Comparison of ENCODE assay signal across 8 cellular contexts in the genomic region with DNA sequence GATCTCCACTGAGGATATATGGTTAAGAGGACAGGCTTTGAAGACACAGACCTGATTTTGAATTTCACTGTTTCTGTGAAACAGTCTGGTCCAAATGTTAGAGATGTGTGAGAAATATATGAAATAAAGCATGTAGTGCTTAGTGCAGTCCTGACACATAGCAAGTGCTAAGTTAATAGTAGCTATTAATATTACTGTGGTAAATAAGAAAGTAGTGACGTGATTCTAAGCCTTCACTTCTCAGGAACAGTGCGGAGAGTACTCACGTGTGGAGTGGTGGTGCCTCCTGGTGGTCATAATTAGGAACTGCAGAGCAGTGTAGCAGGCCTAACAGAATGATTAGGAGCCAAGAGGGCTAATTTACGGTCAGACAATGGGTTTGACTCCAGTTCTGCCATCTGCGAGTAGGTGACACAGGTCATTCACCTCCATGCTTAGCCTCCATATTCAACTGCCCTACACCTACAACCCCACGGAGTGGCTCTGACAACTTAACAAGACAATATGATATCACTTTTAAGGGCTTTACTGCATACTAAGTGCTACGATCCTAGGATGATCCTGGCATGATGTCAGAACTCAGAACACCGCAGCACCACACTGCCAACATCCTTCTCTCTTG.
A peak's percentile ranks its signal among the peaks of the same experiment; 100 is the strongest.
DNase-seq lines count a peak whose midpoint lies in the region; ATAC-seq and TF ChIP-seq lines count a peak whose summit lies in the region.

No MANE protein-coding gene starts in this region.

- H3K4me1 Mint-ChIP-seq in central memory CD8-positive, alpha-beta T cell = peaks cover 8% of the 10 kb centered on the region

- peak; percentile 97 for TF ChIP-seq CTCF in GM12872 (IDR thresholded peaks at IDR 0.05; ENCODE audit: insufficient read depth, low read depth, low read length)

- no peaks in the 10 kb centered on the region for H3K9me3 Mint-ChIP-seq in central memory CD8-positive, alpha-beta T cell

- H3K27me3 Mint-ChIP-seq in central memory CD8-positive, alpha-beta T cell = no peaks in the 10 kb centered on the region

- no peak overlapping the region for H3K27ac Mint-ChIP-seq in central memory CD8-positive, alpha-beta T cell (ENCODE audit: low read depth)

- no peaks in the 10 kb centered on the region for H3K36me3 Mint-ChIP-seq in central memory CD8-positive, alpha-beta T cell (ENCODE audit: insufficient read depth)

- peak; percentile 86 for DNase-seq in NCI-H2196 (lab: John Stamatoyannopoulos, UW; ENCODE audit: unreplicated experiment)
- DNase-seq in activated CD4-positive, CD25-positive, alpha-beta regulatory T cell treated with anti-CD3 and anti-CD28 coated beads, Interleukin-2, amount 50 U/mL, for 16 hours (ENCODE audit: low read depth, low spot score) = peak; percentile 63
- DNase-seq in central memory CD8-positive, alpha-beta T cell (ENCODE audit: low spot score in 2 of 2) = peak; percentile 68 to 77
- peak; percentile 85 for DNase-seq in left kidney (ENCODE audit: low read depth, low spot score)
- peak; percentile 55 to 57 for DNase-seq in stimulated activated CD4-positive, alpha-beta T cell treated with anti-CD3 and anti-CD28 coated beads, Interleukin-4, amount 100 ng/mL, for 48 hours (ENCODE audit: low read depth in 2 of 2)
- no peak for DNase-seq in cortex of kidney (lab: John Stamatoyannopoulos, UW)

- peak; percentile 84 for ATAC-seq in HG03060 (IDR thresholded peaks at IDR 0.05; ENCODE audit: low read depth, unreplicated experiment)
- ATAC-seq in central memory CD8-positive, alpha-beta T cell (replicated peaks; ENCODE audit: extremely low read depth, poor library complexity, severe bottlenecking) = peak; percentile 90

- H3K4me3 Mint-ChIP-seq in central memory CD8-positive, alpha-beta T cell = no peak overlapping the region
